ENCODE assay signal across 16 cellular contexts in genomic region chr12:53935562-53936341, GRCh38. TPM values are rescaled to one million over a fixed set of nuclear protein-coding genes. Genes with fewer than 3 reads are reported as not detected.
DNase-seq lines count a peak whose midpoint lies in the region; ATAC-seq and TF ChIP-seq lines count a peak whose summit lies in the region.
"Had no signal": no experiment of that assay in that cellular context is flagged by ENCODE, and none has a peak within 500 bp of the region (broad histone marks: within the 10 kb centered on the region; RNA-seq: fewer than 3 reads in every experiment).

No MANE protein-coding gene starts in this region.

- peaks cover 6% of the 10 kb centered on the region for H3K4me1 ChIP-seq in smooth muscle cell (ENCODE audit: low read depth)
- H3K4me1 ChIP-seq: left lung, prostate gland had no signal

- CTCF ChIA-PET in activated naive CD4-positive, alpha-beta T cell treated with anti-CD3 and anti-CD28 coated beads, Interleukin-2, amount 10 ng/mL, durations not matched to agents 7 days and 5 days (lab: Charles Lee): no interaction called here
- CTCF ChIA-PET in T-cell (lab: Charles Lee): no interaction called here

- no peak overlapping the region for H3K4me3 Mint-ChIP-seq in activated naive CD4-positive, alpha-beta T cell treated with anti-CD3 and anti-CD28 coated beads, Interleukin-2, amount 10 ng/mL, durations not matched to agents 7 days and 5 days
- peak overlapping the region; percentile 28 to 46 (median 46) for H3K4me3 Mint-ChIP-seq in T-cell
- peak overlapping the region; percentile 79 for H3K4me3 Mint-ChIP-seq in glutamatergic neuron (ENCODE audit: unreplicated experiment)
- H3K4me3 Mint-ChIP-seq in effector memory CD8-positive, alpha-beta T cell: peak overlapping the region in 1 of 2 donors; percentile 13
- H3K4me3 Mint-ChIP-seq: central memory CD8-positive, alpha-beta T cell had no signal

- H3K4me2 ChIP-seq in smooth muscle cell: peak overlapping the region; percentile 64

- H3K27ac Mint-ChIP-seq in activated naive CD4-positive, alpha-beta T cell treated with anti-CD3 and anti-CD28 coated beads, Interleukin-2, amount 10 ng/mL, durations not matched to agents 7 days and 5 days: peak overlapping the region; percentile 73
- H3K27ac Mint-ChIP-seq in activated naive CD4-positive, alpha-beta T cell treated with anti-CD3 and anti-CD28 coated beads, Interleukin-2, amount 50 U/mL, for 72 hours: peak overlapping the region in 1 of 2 donors; percentile 50
- H3K27ac Mint-ChIP-seq in T-cell: peak overlapping the region in 1 of 2 donors; percentile 39
- no peak overlapping the region for H3K27ac Mint-ChIP-seq in glutamatergic neuron (ENCODE audit: unreplicated experiment)
- no peak overlapping the region for H3K27ac Mint-ChIP-seq in effector memory CD8-positive, alpha-beta T cell

- no peaks in the 10 kb centered on the region for H3F3A ChIP-seq in smooth muscle cell (ENCODE audit: low read depth)

- H3K27me3 ChIP-seq in smooth muscle cell (ENCODE audit: low read depth): peaks cover 100% of the 10 kb centered on the region

- H3K9me3 ChIP-seq in smooth muscle cell (replicated peaks; ENCODE audit: low read depth): no peaks in the 10 kb centered on the region
- H3K9me3 ChIP-seq: left lung, prostate gland had no signal

- H3K36me3 ChIP-seq in smooth muscle cell (ENCODE audit: low read depth): no peaks in the 10 kb centered on the region
- H3K36me3 ChIP-seq: left lung, prostate gland had no signal

- peak overlapping the region; percentile 34 for H3K4me3 ChIP-seq in smooth muscle cell
- H3K4me3 ChIP-seq: left lung, prostate gland had no signal

- H3K9ac ChIP-seq in smooth muscle cell (ENCODE audit: low read depth): no peak overlapping the region

- peak overlapping the region; percentile 47 for H2AFZ ChIP-seq in smooth muscle cell (ENCODE audit: low read depth)

- POLR2A ChIA-PET in T-cell (lab: Charles Lee): no interaction called here

- peaks cover 1% of the 10 kb centered on the region for H3K36me3 Mint-ChIP-seq in activated naive CD4-positive, alpha-beta T cell treated with anti-CD3 and anti-CD28 coated beads, Interleukin-2, amount 10 ng/mL, durations not matched to agents 7 days and 5 days
- peaks cover 0 to 6% of the 10 kb centered on the region in 2 donors for H3K36me3 Mint-ChIP-seq in activated naive CD4-positive, alpha-beta T cell treated with anti-CD3 and anti-CD28 coated beads, Interleukin-2, amount 50 U/mL, for 72 hours
- no peaks in the 10 kb centered on the region for H3K36me3 Mint-ChIP-seq in T-cell
- H3K36me3 Mint-ChIP-seq in glutamatergic neuron (ENCODE audit: unreplicated experiment): no peaks in the 10 kb centered on the region
- peaks cover 26% of the 10 kb centered on the region for H3K36me3 Mint-ChIP-seq in effector memory CD8-positive, alpha-beta T cell (ENCODE audit: insufficient read depth)

- DNase-seq in activated naive CD4-positive, alpha-beta T cell treated with anti-CD3 and anti-CD28 coated beads, Interleukin-2, amount 10 ng/mL, durations not matched to agents 7 days and 5 days: no peak
- no peak for DNase-seq in activated naive CD4-positive, alpha-beta T cell treated with anti-CD3 and anti-CD28 coated beads, Interleukin-2, amount 50 U/mL, for 72 hours (ENCODE audit: low spot score in 2 of 2)
- DNase-seq in T-cell (no peak), glutamatergic neuron (no peak), smooth muscle cell (lab: John Stamatoyannopoulos, UW; ENCODE audit: unreplicated experiment) (no peak), NCI-H1092 (lab: John Stamatoyannopoulos, UW) (no peak)
- no peak for DNase-seq in effector memory CD8-positive, alpha-beta T cell
- no peak for DNase-seq in stimulated activated CD4-positive, alpha-beta T cell treated with anti-CD3 and anti-CD28 coated beads, Interleukin-1b, Interleukin-23, amount 100 ng/mL, for 48 hours
- DNase-seq: foreskin melanocyte, Kasumi-1, left lung, NCI-H345 had no signal

- H3K4me1 Mint-ChIP-seq in activated naive CD4-positive, alpha-beta T cell treated with anti-CD3 and anti-CD28 coated beads, Interleukin-2, amount 10 ng/mL, durations not matched to agents 7 days and 5 days: no peaks in the 10 kb centered on the region
- H3K4me1 Mint-ChIP-seq in T-cell (peaks cover 15 to 28% (median 18%) of the 10 kb centered on the region in 3 donors), glutamatergic neuron (ENCODE audit: low read depth, unreplicated experiment) (peaks cover 1% of the 10 kb centered on the region)
- H3K4me1 Mint-ChIP-seq in effector memory CD8-positive, alpha-beta T cell (ENCODE audit: low read depth in 2 of 2): peaks cover 3 to 12% of the 10 kb centered on the region in 2 donors

- H4K20me1 ChIP-seq in smooth muscle cell (ENCODE audit: low read depth): no peaks in the 10 kb centered on the region

- no peak for ATAC-seq in activated naive CD4-positive, alpha-beta T cell treated with anti-CD3 and anti-CD28 coated beads, Interleukin-2, amount 50 U/mL, for 72 hours
- ATAC-seq in T-cell (replicated peaks in 1 of 4): peak in 1 of 4 experiments; percentile 54
- no peak for ATAC-seq in effector memory CD8-positive, alpha-beta T cell (replicated peaks)
- ATAC-seq: left lung had no signal

- no peak overlapping the region for H3K27ac ChIP-seq in smooth muscle cell (ENCODE audit: low read depth)
- H3K27ac ChIP-seq: left lung, prostate gland, RWPE1 had no signal

- H3K27me3 Mint-ChIP-seq in activated naive CD4-positive, alpha-beta T cell treated with anti-CD3 and anti-CD28 coated beads, Interleukin-2, amount 10 ng/mL, durations not matched to agents 7 days and 5 days: peaks cover 98% of the 10 kb centered on the region
- peaks cover 84 to 88% of the 10 kb centered on the region in 2 donors for H3K27me3 Mint-ChIP-seq in T-cell
- peaks cover 46% of the 10 kb centered on the region for H3K27me3 Mint-ChIP-seq in glutamatergic neuron (ENCODE audit: unreplicated experiment)
- peaks cover 91 to 100% of the 10 kb centered on the region in 2 donors for H3K27me3 Mint-ChIP-seq in effector memory CD8-positive, alpha-beta T cell

- no peaks in the 10 kb centered on the region for H3K79me2 ChIP-seq in smooth muscle cell (ENCODE audit: low read depth)

- no peaks in the 10 kb centered on the region for H3K9me3 Mint-ChIP-seq in activated naive CD4-positive, alpha-beta T cell treated with anti-CD3 and anti-CD28 coated beads, Interleukin-2, amount 10 ng/mL, durations not matched to agents 7 days and 5 days
- H3K9me3 Mint-ChIP-seq in activated naive CD4-positive, alpha-beta T cell treated with anti-CD3 and anti-CD28 coated beads, Interleukin-2, amount 50 U/mL, for 72 hours: no peaks in the 10 kb centered on the region
- H3K9me3 Mint-ChIP-seq in T-cell: peaks cover 0 to 4% (median 0%) of the 10 kb centered on the region in 3 donors
- H3K9me3 Mint-ChIP-seq in glutamatergic neuron (ENCODE audit: unreplicated experiment): peaks cover 2% of the 10 kb centered on the region
- H3K9me3 Mint-ChIP-seq in effector memory CD8-positive, alpha-beta T cell: no peaks in the 10 kb centered on the region
- H3K9me3 Mint-ChIP-seq: central memory CD8-positive, alpha-beta T cell had no signal

- 10% methylated on average over 40 of the region's 40 CpGs for WGBS in smooth muscle cell (ENCODE audit: low lambda C conversion rate)

- TF ChIP-seq CTCF in glutamatergic neuron (IDR thresholded peaks at IDR 0.05; ENCODE audit: partially characterized antibody, unreplicated experiment) (no peak), smooth muscle cell (IDR thresholded peaks at IDR 0.05; ENCODE audit: borderline replicate concordance, insufficient read depth, poor library complexity, severe bottlenecking) (no peak)

RNA-seq across cellular contexts. Expression of gene HOXC13, which starts 2.9 kb away (rescaled TPM):
- total RNA-seq in activated naive CD4-positive, alpha-beta T cell treated with anti-CD3 and anti-CD28 coated beads, Interleukin-2, amount 50 U/mL, for 72 hours: not detected
- total RNA-seq in T-cell (under 1 TPM in 1 of 5 donors, not detected in 4; 0.12 TPM), glutamatergic neuron (ENCODE audit: unreplicated experiment) (not detected), smooth muscle cell (2.4 and 3.6 TPM in 2 replicates)
- polyA plus RNA-seq in smooth muscle cell: 2.2 and 5.0 TPM in 2 replicates
- total RNA-seq: left lung had no signal

RNA-seq across cellular contexts. Expression of gene HOXC12, which starts 19.0 kb away (rescaled TPM):
- not detected for total RNA-seq in activated naive CD4-positive, alpha-beta T cell treated with anti-CD3 and anti-CD28 coated beads, Interleukin-2, amount 50 U/mL, for 72 hours
- not detected for total RNA-seq in T-cell
- total RNA-seq in glutamatergic neuron (ENCODE audit: unreplicated experiment): not detected
- not detected in 2 replicates for total RNA-seq in smooth muscle cell
- 0.32 TPM in 1 of 2 replicates, not detected in the other for polyA plus RNA-seq in smooth muscle cell
- total RNA-seq: left lung, prostate gland had no signal

RNA-seq across cellular contexts. Expression of gene HOXC11, which starts 37.2 kb away (rescaled TPM):
- total RNA-seq in activated naive CD4-positive, alpha-beta T cell treated with anti-CD3 and anti-CD28 coated beads, Interleukin-2, amount 50 U/mL, for 72 hours: not detected
- total RNA-seq in T-cell (not detected), glutamatergic neuron (ENCODE audit: unreplicated experiment) (not detected), smooth muscle cell (0.27 and 0.72 TPM in 2 replicates)
- 0.23 and 0.25 TPM in 2 replicates for polyA plus RNA-seq in smooth muscle cell
- total RNA-seq: left lung, prostate gland had no signal
- polyA plus RNA-seq: adipose tissue had no signal

RNA-seq across cellular contexts. Expression of gene HOTAIR, which starts 39.0 kb away (rescaled TPM):
- not detected for total RNA-seq in activated naive CD4-positive, alpha-beta T cell treated with anti-CD3 and anti-CD28 coated beads, Interleukin-2, amount 50 U/mL, for 72 hours
- total RNA-seq in T-cell (not detected), glutamatergic neuron (ENCODE audit: unreplicated experiment) (not detected), smooth muscle cell (not detected in 2 replicates)
- polyA plus RNA-seq in smooth muscle cell: 0.43 and 0.51 TPM in 2 replicates
- total RNA-seq: left lung had no signal
- polyA plus RNA-seq: adipose tissue had no signal

RNA-seq across cellular contexts. Expression of gene HOXC10, which starts 49.2 kb away (rescaled TPM):
- not detected for total RNA-seq in activated naive CD4-positive, alpha-beta T cell treated with anti-CD3 and anti-CD28 coated beads, Interleukin-2, amount 50 U/mL, for 72 hours
- total RNA-seq in T-cell (under 1 TPM in 1 of 5 donors, not detected in 4; 0.30 TPM), glutamatergic neuron (ENCODE audit: unreplicated experiment) (not detected), smooth muscle cell (not detected in 2 replicates)
- polyA plus RNA-seq in smooth muscle cell: 0.66 and 0.67 TPM in 2 replicates
- total RNA-seq: left lung had no signal
